ENCODE assay signal across 1 cellular context in the genomic region with DNA sequence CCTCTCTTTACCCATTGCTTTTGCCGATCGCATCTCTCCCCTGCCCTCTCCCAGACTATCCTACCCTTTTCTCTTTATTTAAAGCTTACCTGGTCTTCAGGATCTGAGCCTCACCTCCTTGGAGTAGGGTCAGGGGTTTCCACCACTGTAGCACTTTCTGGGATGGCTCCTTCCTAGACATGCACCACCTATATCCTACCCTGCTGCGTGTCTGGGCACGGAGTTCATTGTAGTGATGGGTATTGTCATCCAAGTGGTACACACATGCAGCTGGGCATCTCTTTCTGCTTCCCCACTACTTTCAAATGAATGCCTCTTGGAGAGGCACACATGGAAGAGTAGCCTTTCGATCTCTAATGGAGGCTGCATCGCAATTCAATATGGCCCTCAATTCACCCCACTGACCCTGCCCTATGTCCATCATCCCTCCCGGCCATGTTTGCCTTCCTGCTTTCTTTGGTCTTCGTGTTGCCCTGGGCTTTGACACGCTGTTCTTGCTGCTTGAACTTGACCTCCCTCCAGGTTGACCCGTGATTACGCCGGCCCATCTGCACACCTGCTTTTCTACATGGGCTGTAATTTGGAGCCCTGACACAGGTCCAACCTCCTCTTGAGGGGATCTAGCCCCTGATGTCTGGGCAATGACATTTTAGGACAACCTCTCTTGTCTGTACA.
A peak's percentile ranks its signal among the peaks of the same experiment; 100 is the strongest.
TF ChIP-seq lines count a peak whose summit lies in the region.

No MANE protein-coding gene starts in this region.

TF ChIP-seq in HepG2, 621 proteins besides CTCF, POLR2A, EP300 and RAD21:
- 0 out of 2 replicates have a peak, but pooled peaks have one; percentile 5 for TF ChIP-seq RXRB (CRISPR knock-in tag; IDR thresholded peaks at IDR 0.05; ENCODE audit: borderline replicate concordance)
- no peak for TF ChIP-seq ZNF781 (CRISPR knock-in tag; IDR thresholded peaks at IDR 0.05; ENCODE audit: borderline replicate concordance, not compliant biosample characterization)
- TF ChIP-seq ZNF737 (CRISPR knock-in tag; IDR thresholded peaks at IDR 0.05; ENCODE audit: borderline replicate concordance) = no peak
- TF ChIP-seq, protein P1, sequence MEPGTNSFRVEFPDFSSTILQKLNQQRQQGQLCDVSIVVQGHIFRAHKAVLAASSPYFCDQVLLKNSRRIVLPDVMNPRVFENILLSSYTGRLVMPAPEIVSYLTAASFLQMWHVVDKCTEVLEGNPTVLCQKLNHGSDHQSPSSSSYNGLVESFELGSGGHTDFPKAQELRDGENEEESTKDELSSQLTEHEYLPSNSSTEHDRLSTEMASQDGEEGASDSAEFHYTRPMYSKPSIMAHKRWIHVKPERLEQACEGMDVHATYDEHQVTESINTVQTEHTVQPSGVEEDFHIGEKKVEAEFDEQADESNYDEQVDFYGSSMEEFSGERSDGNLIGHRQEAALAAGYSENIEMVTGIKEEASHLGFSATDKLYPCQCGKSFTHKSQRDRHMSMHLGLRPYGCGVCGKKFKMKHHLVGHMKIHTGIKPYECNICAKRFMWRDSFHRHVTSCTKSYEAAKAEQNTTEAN (CRISPR knock-in tag; conservative IDR thresholded peaks at IDR 0.05) = no peak
- no peak for TF ChIP-seq ZNF543 (CRISPR knock-in tag; IDR thresholded peaks at IDR 0.05)
- no peak for TF ChIP-seq HNRNPL (IDR thresholded peaks at IDR 0.05; ENCODE audit: low read depth, low read length)
- TF ChIP-seq MED1 (CRISPR knock-in tag; IDR thresholded peaks at IDR 0.05) = 0 out of 2 replicates have a peak, but pooled peaks have one; percentile 11
- no peak for TF ChIP-seq ZNF280D (CRISPR knock-in tag; IDR thresholded peaks at IDR 0.05)
- TF ChIP-seq NFKBIZ (CRISPR knock-in tag; IDR thresholded peaks at IDR 0.05) = no peak
- peak; percentile 22; the same call in 1 of the 2 replicates for TF ChIP-seq POLR2AphosphoS5 (IDR thresholded peaks at IDR 0.05; ENCODE audit: low read depth, low read length)
- no peak for TF ChIP-seq ZNF563 (CRISPR knock-in tag; IDR thresholded peaks at IDR 0.05)
- no peak for TF ChIP-seq KLF12 (CRISPR knock-in tag; IDR thresholded peaks at IDR 0.05; ENCODE audit: borderline replicate concordance)
- no peak for TF ChIP-seq ZNF609 (CRISPR knock-in tag; IDR thresholded peaks at IDR 0.05; ENCODE audit: borderline replicate concordance)
- TF ChIP-seq ZNF530 (CRISPR knock-in tag; IDR thresholded peaks at IDR 0.05; ENCODE audit: low read depth) = no peak
- no peak for TF ChIP-seq PCBP1 (IDR thresholded peaks at IDR 0.05; ENCODE audit: borderline replicate concordance, low read depth, low read length)
- no peak for TF ChIP-seq KAT7 (CRISPR knock-in tag; IDR thresholded peaks at IDR 0.05; ENCODE audit: borderline replicate concordance)
- peak; percentile 49 for TF ChIP-seq RARA (CRISPR knock-in tag; IDR thresholded peaks at IDR 0.05)
- no peak for TF ChIP-seq ZFP36 (IDR thresholded peaks at IDR 0.05; ENCODE audit: borderline replicate concordance, low read depth, low read length, partially characterized antibody)
- 0 out of 2 replicates have a peak, but pooled peaks have one; percentile 14 for TF ChIP-seq ZFP91 (CRISPR knock-in tag; IDR thresholded peaks at IDR 0.05; ENCODE audit: borderline replicate concordance)
- no peak for TF ChIP-seq FOXK2 (IDR thresholded peaks at IDR 0.05)
- TF ChIP-seq WIZ (CRISPR knock-in tag; IDR thresholded peaks at IDR 0.05) = no peak
- TF ChIP-seq ZNF20 (CRISPR knock-in tag; IDR thresholded peaks at IDR 0.05) = no peak
- TF ChIP-seq ZNF724P (CRISPR knock-in tag; IDR thresholded peaks at IDR 0.05; ENCODE audit: borderline replicate concordance) = no peak
- 0 out of 2 replicates have a peak, but pooled peaks have one; percentile 23 for TF ChIP-seq KDM2A (CRISPR knock-in tag; IDR thresholded peaks at IDR 0.05; ENCODE audit: borderline replicate concordance, low read depth)
